ENCODE assay signal across 18 cellular contexts in the genomic region with DNA sequence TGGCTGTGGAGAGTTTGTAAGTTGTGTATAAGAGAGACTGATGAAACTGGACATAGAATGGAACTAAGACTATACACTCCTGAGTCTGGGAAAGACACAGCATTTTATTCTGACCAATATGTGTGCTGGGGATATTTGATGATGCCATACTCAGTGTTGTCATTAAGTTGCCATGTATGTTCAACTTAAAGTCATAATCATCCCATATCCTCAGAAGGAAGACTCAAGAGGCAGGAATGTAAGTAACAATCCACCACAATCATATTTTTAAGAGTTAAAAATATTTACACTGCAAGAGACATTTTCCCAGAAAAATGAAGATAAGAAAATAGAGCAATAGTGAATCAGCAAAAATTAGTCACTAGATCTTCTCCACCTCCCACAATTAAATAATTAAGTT.
A peak's percentile ranks its signal among the peaks of the same experiment; 100 is the strongest.
DNase-seq lines count a peak whose midpoint lies in the region; ATAC-seq and TF ChIP-seq lines count a peak whose summit lies in the region.
"Had no signal": no experiment of that assay in that cellular context is flagged by ENCODE, and none has a peak within 500 bp of the region (broad histone marks: within the 10 kb centered on the region; RNA-seq: fewer than 3 reads in every experiment).

No MANE protein-coding gene starts in this region.

- H3K9me3 Mint-ChIP-seq in effector memory CD8-positive, alpha-beta T cell, result peaks cover 7 to 13% of the 10 kb centered on the region in 2 donors
- H3K9me3 Mint-ChIP-seq: CD4-positive, alpha-beta T cell had no signal

- no peak overlapping the region for H2BK12ac ChIP-seq in mesenchymal stem cell (ENCODE audit: low read length in 2 of 2)

- TF ChIP-seq CTCF in brain microvascular endothelial cell (IDR thresholded peaks at IDR 0.05; ENCODE audit: low read depth, low read length, missing control alignments) (no peak), coronary artery (IDR thresholded peaks at IDR 0.05) (no peak)

- no peaks in the 10 kb centered on the region for H3K36me3 ChIP-seq in brain microvascular endothelial cell (replicated peaks)
- no peaks in the 10 kb centered on the region for H3K36me3 ChIP-seq in mesenchymal stem cell (ENCODE audit: control insufficient read depth in 1 of 2, insufficient read depth in 2 of 2, low read depth in 1 of 2, low read length in 2 of 2)

- DNase-seq in NCI-H226 (peak; percentile 28), brain microvascular endothelial cell (peak; percentile 45), mesenchymal stem cell (peak; percentile 62), coronary artery (ENCODE audit: low spot score) (no peak), activated gamma-delta T cell (lab: John Stamatoyannopoulos, UW) (no peak), NCI-H2029 (lab: John Stamatoyannopoulos, UW) (no peak)
- DNase-seq in effector memory CD8-positive, alpha-beta T cell, result no peak
- DNase-seq: AML-193; Caco-2; CD4-positive, alpha-beta T cell; GDM1; GM23248; HCEC 1CT had no signal

- H3K4me1 ChIP-seq in mesenchymal stem cell (ENCODE audit: control insufficient read depth, insufficient read depth, low read depth, low read length), result no peaks in the 10 kb centered on the region
- H3K4me1 ChIP-seq: A549, Caco-2 had no signal

- no peak overlapping the region for H3K4me3 ChIP-seq in brain microvascular endothelial cell (ENCODE audit: low read depth, low read length)
- no peak overlapping the region for H3K4me3 ChIP-seq in mesenchymal stem cell (ENCODE audit: insufficient read depth in 1 of 2, low read depth in 1 of 2, low read length in 2 of 2)
- no peak overlapping the region for H3K4me3 ChIP-seq in coronary artery
- H3K4me3 ChIP-seq: A549, GM23248 had no signal

- H3K36me3 Mint-ChIP-seq in effector memory CD8-positive, alpha-beta T cell (ENCODE audit: insufficient read depth), result no peaks in the 10 kb centered on the region
- H3K36me3 Mint-ChIP-seq: IgD-negative memory B cell had no signal

- H2AFZ ChIP-seq in mesenchymal stem cell (ENCODE audit: low read depth, low read length), result no peak overlapping the region
- H2AFZ ChIP-seq: GM23248 had no signal

- H3K4me3 Mint-ChIP-seq in effector memory CD8-positive, alpha-beta T cell, result no peak overlapping the region
- H3K4me3 Mint-ChIP-seq: CD4-positive, alpha-beta T cell; IgD-negative memory B cell had no signal

- H3K27ac Mint-ChIP-seq in effector memory CD8-positive, alpha-beta T cell, result no peak overlapping the region
- H3K27ac Mint-ChIP-seq: CD4-positive, alpha-beta T cell; IgD-negative memory B cell had no signal

- no peak for ATAC-seq in effector memory CD8-positive, alpha-beta T cell (replicated peaks)
- ATAC-seq: A549, HepG2 had no signal

- no peak overlapping the region for H3K4ac ChIP-seq in mesenchymal stem cell (ENCODE audit: low read depth in 1 of 2, low read length in 2 of 2)

- H3K4me1 Mint-ChIP-seq in effector memory CD8-positive, alpha-beta T cell (ENCODE audit: low read depth in 2 of 2), result no peaks in the 10 kb centered on the region
- H3K4me1 Mint-ChIP-seq: IgD-negative memory B cell had no signal

- no peak overlapping the region for H2BK120ac ChIP-seq in mesenchymal stem cell (ENCODE audit: low read depth, low read length)

- H3K27ac ChIP-seq in brain microvascular endothelial cell (no peak overlapping the region), mesenchymal stem cell (ENCODE audit: low read length, poor library complexity, severe bottlenecking) (no peak overlapping the region), coronary artery (no peak overlapping the region)
- H3K27ac ChIP-seq: A549, C4-2B, GM23248, HL-60 had no signal

- no peak overlapping the region for H3K23ac ChIP-seq in mesenchymal stem cell (ENCODE audit: low read length in 2 of 2)

- no peaks in the 10 kb centered on the region for H3K27me3 Mint-ChIP-seq in effector memory CD8-positive, alpha-beta T cell
- H3K27me3 Mint-ChIP-seq: CD4-positive, alpha-beta T cell; IgD-negative memory B cell had no signal

- H3K9me3 ChIP-seq in mesenchymal stem cell (ENCODE audit: control insufficient read depth, low read length), result no peaks in the 10 kb centered on the region
- H3K9me3 ChIP-seq: A549, Caco-2 had no signal

- H3K4me2 ChIP-seq in mesenchymal stem cell (ENCODE audit: low read length, poor library complexity, severe bottlenecking), result no peak overlapping the region
- H3K4me2 ChIP-seq: A549 had no signal

- no peak overlapping the region for H3K9ac ChIP-seq in mesenchymal stem cell (ENCODE audit: low read length)
- H3K9ac ChIP-seq: GM23248 had no signal

- H3K27me3 ChIP-seq in brain microvascular endothelial cell (replicated peaks) (no peaks in the 10 kb centered on the region), mesenchymal stem cell (ENCODE audit: control insufficient read depth in 1 of 2, insufficient read depth in 1 of 2, low read length in 2 of 2) (no peaks in the 10 kb centered on the region)

- in situ Hi-C loops in brain microvascular endothelial cell (cut with HindIII; ENCODE audit: low pct_ligation_motif_present, low sequenced_read_pairs), result no loop called here

- H2BK15ac ChIP-seq in mesenchymal stem cell (ENCODE audit: low read depth, poor library complexity, severe bottlenecking), result no peak overlapping the region

- no peak overlapping the region for H4K8ac ChIP-seq in mesenchymal stem cell (ENCODE audit: low read length)

- H2AK5ac ChIP-seq in mesenchymal stem cell (ENCODE audit: low read length, severe bottlenecking), result no peak overlapping the region

- no peak overlapping the region for H2BK5ac ChIP-seq in mesenchymal stem cell (ENCODE audit: low read depth, low read length, poor library complexity, severe bottlenecking)

- H3K79me1 ChIP-seq in mesenchymal stem cell (replicated peaks; ENCODE audit: low read length, poor library complexity, severe bottlenecking), result no peaks in the 10 kb centered on the region

- H3K14ac ChIP-seq in mesenchymal stem cell (ENCODE audit: low read length in 2 of 2), result no peak overlapping the region

- no peak overlapping the region for H4K91ac ChIP-seq in mesenchymal stem cell (ENCODE audit: low read length)

- no peak overlapping the region for H3K18ac ChIP-seq in mesenchymal stem cell (ENCODE audit: low read depth in 1 of 2, low read length in 2 of 2)

Comparison
In these comparisons a context has a peak if more than half of its experiments do, and no peak if none do; other contexts are left out.
1. DNase-seq: peak in NCI-H226 (single experiment), brain microvascular endothelial cell (single experiment) and mesenchymal stem cell (single experiment); none in effector memory CD8-positive, alpha-beta T cell (0 of 3), coronary artery (single experiment), activated gamma-delta T cell (single experiment) and NCI-H2029 (single experiment).